In the genomic region with DNA sequence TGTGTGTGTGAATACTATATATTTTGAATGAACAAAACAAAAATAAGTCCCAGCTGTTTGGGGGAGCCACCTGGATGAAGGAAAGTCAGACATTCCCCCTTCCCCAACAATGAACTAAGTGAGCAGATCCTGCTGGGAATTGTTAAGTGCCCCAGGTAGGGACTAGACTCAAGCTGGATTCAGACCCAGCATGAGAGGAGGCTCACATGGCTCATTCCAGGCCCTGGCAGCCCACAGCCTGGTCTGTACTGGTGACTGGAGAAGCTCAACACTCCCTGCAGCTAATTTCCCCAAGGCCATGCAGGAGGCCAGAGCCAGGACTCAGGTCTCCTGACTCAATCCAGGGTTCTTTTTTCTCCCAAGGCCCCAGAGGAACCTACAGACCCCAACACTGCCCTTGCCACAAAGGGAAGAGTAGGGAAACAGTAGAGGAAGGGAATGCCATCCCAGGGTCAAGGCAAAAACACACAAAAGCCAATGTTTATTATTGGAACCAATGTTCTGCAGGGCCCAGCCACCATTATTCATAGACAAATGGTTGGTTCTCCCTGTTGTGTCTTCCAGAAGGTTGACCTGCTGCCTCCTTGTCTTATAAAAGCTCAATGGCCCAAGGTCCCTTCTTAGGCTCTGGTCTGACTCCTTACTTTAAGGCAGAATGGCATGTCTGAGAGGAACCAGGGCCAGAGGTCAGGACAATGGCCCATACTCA, we compare ENCODE assay signal across 25 cellular contexts. TPM values are rescaled to one million over a fixed set of nuclear protein-coding genes. Genes with fewer than 3 reads are reported as not detected.
"Had no signal": no experiment of that assay in that cellular context is flagged by ENCODE, and none has a peak within 500 bp of the region (broad histone marks: within the 10 kb centered on the region; RNA-seq: fewer than 3 reads in every experiment).

No MANE protein-coding gene starts in this region.

- DNase-seq: activated CD4-positive, alpha-beta T cell treated with anti-CD3 and anti-CD28 coated beads, Interleukin-2, amount 10 ng/mL, durations not matched to agents 24 days and 14 days; activated CD8-positive, alpha-beta T cell treated with anti-CD3 and anti-CD28 coated beads for 36 hours; activated naive CD4-positive, alpha-beta T cell; activated naive CD8-positive, alpha-beta T cell treated with anti-CD3 and anti-CD28 coated beads, Interleukin-2, amount 10 ng/mL, durations not matched to agents 7 days and 5 days; activated T-cell treated with anti-CD3 and anti-CD28 coated beads, Interleukin-2, amount 50 U/mL, for 1 hour; body of pancreas; caudate nucleus; colonic mucosa; erythroblast; foreskin melanocyte; heart left ventricle; kidney glomerular epithelial cell; left ventricle myocardium inferior; pancreas; spleen; stimulated activated CD4-positive, alpha-beta T cell treated with anti-CD3 and anti-CD28 coated beads, Interleukin-4, amount 100 ng/mL, for 4 hours; T1000; upper lobe of left lung had no signal

- H3K27ac Mint-ChIP-seq: activated CD4-positive, alpha-beta T cell treated with anti-CD3 and anti-CD28 coated beads, Interleukin-2, amount 10 ng/mL, durations not matched to agents 24 days and 14 days; activated CD8-positive, alpha-beta T cell treated with anti-CD3 and anti-CD28 coated beads for 36 hours; activated naive CD8-positive, alpha-beta T cell treated with anti-CD3 and anti-CD28 coated beads, Interleukin-2, amount 10 ng/mL, durations not matched to agents 7 days and 5 days; activated T-helper 17 cell treated with anti-CD3 and anti-CD28 coated beads, Interleukin-2, amount 50 U/mL, for 72 hours; neural progenitor cell; stimulated activated memory B cell treated with anti-CD40 and anti-IgM and Interleukin-4, amounts not matched to agents 10 μg/mL and 1 μg/mL and 100 μg/mL, for 72 hours had no signal

- H2AFZ ChIP-seq: neural progenitor cell had no signal

- H3K36me3 Mint-ChIP-seq: activated naive CD8-positive, alpha-beta T cell treated with anti-CD3 and anti-CD28 coated beads, Interleukin-2, amount 10 ng/mL, durations not matched to agents 7 days and 5 days; stimulated activated memory B cell treated with anti-CD40 and anti-IgM and Interleukin-4, amounts not matched to agents 10 μg/mL and 1 μg/mL and 100 μg/mL, for 72 hours had no signal

- H3K36me3 ChIP-seq: colonic mucosa, heart left ventricle, left ventricle myocardium inferior, neural progenitor cell, pancreas, spleen, thoracic aorta, upper lobe of left lung had no signal

- H3K9me3 Mint-ChIP-seq: activated CD4-positive, alpha-beta T cell treated with anti-CD3 and anti-CD28 coated beads, Interleukin-2, amount 10 ng/mL, durations not matched to agents 24 days and 14 days; activated CD8-positive, alpha-beta T cell treated with anti-CD3 and anti-CD28 coated beads for 36 hours; activated naive CD8-positive, alpha-beta T cell treated with anti-CD3 and anti-CD28 coated beads, Interleukin-2, amount 10 ng/mL, durations not matched to agents 7 days and 5 days; activated T-helper 17 cell treated with anti-CD3 and anti-CD28 coated beads, Interleukin-2, amount 50 U/mL, for 72 hours; neural progenitor cell; stimulated activated memory B cell treated with anti-CD40 and anti-IgM and Interleukin-4, amounts not matched to agents 10 μg/mL and 1 μg/mL and 100 μg/mL, for 72 hours had no signal

- H3K4me3 ChIP-seq: body of pancreas, colonic mucosa, heart left ventricle, left ventricle myocardium inferior, neural progenitor cell, pancreas, spleen, thoracic aorta, upper lobe of left lung had no signal

- H3K27ac ChIP-seq: body of pancreas, colonic mucosa, heart left ventricle, left ventricle myocardium inferior, neural progenitor cell, pancreas, spleen, thoracic aorta, upper lobe of left lung had no signal

- ATAC-seq: activated CD8-positive, alpha-beta T cell treated with anti-CD3 and anti-CD28 coated beads for 36 hours; activated T-helper 17 cell treated with anti-CD3 and anti-CD28 coated beads, Interleukin-2, amount 50 U/mL, for 72 hours; body of pancreas; heart left ventricle; pancreas; sciatic nerve; stimulated activated memory B cell treated with anti-CD40 and anti-IgM and Interleukin-4, amounts not matched to agents 10 μg/mL and 1 μg/mL and 100 μg/mL, for 72 hours had no signal

- H3K4me1 ChIP-seq: colonic mucosa had no signal

- H3K27me3 ChIP-seq: body of pancreas, colonic mucosa, neural progenitor cell, pancreas, upper lobe of left lung had no signal

- H3K9ac ChIP-seq: neural progenitor cell had no signal

- H3K4me1 Mint-ChIP-seq: activated T-helper 17 cell treated with anti-CD3 and anti-CD28 coated beads, Interleukin-2, amount 50 U/mL, for 72 hours had no signal

- H3K9me3 ChIP-seq: body of pancreas, colonic mucosa, heart left ventricle, left ventricle myocardium inferior, pancreas, spleen, thoracic aorta, upper lobe of left lung had no signal

- H3K4me3 Mint-ChIP-seq: activated CD4-positive, alpha-beta T cell treated with anti-CD3 and anti-CD28 coated beads, Interleukin-2, amount 10 ng/mL, durations not matched to agents 24 days and 14 days; activated CD8-positive, alpha-beta T cell treated with anti-CD3 and anti-CD28 coated beads for 36 hours; activated naive CD8-positive, alpha-beta T cell treated with anti-CD3 and anti-CD28 coated beads, Interleukin-2, amount 10 ng/mL, durations not matched to agents 7 days and 5 days; activated T-helper 17 cell treated with anti-CD3 and anti-CD28 coated beads, Interleukin-2, amount 50 U/mL, for 72 hours; neural progenitor cell; stimulated activated memory B cell treated with anti-CD40 and anti-IgM and Interleukin-4, amounts not matched to agents 10 μg/mL and 1 μg/mL and 100 μg/mL, for 72 hours had no signal

RNA-seq across cellular contexts. Expression of a gene that starts 35.4 kb away (rescaled TPM):
- total RNA-seq: activated CD4-positive, alpha-beta T cell treated with anti-CD3 and anti-CD28 coated beads, Interleukin-2, amount 10 ng/mL, durations not matched to agents 24 days and 14 days; activated CD8-positive, alpha-beta T cell treated with anti-CD3 and anti-CD28 coated beads for 36 hours; activated naive CD8-positive, alpha-beta T cell treated with anti-CD3 and anti-CD28 coated beads, Interleukin-2, amount 10 ng/mL, durations not matched to agents 7 days and 5 days; activated T-helper 17 cell treated with anti-CD3 and anti-CD28 coated beads, Interleukin-2, amount 50 U/mL, for 72 hours; body of pancreas; mammary epithelial cell; mononuclear cell; sciatic nerve; thoracic aorta had no signal
- polyA plus RNA-seq: mammary epithelial cell, pancreas had no signal
